13 cellular contexts compared by ENCODE assay signal in the genomic region with DNA sequence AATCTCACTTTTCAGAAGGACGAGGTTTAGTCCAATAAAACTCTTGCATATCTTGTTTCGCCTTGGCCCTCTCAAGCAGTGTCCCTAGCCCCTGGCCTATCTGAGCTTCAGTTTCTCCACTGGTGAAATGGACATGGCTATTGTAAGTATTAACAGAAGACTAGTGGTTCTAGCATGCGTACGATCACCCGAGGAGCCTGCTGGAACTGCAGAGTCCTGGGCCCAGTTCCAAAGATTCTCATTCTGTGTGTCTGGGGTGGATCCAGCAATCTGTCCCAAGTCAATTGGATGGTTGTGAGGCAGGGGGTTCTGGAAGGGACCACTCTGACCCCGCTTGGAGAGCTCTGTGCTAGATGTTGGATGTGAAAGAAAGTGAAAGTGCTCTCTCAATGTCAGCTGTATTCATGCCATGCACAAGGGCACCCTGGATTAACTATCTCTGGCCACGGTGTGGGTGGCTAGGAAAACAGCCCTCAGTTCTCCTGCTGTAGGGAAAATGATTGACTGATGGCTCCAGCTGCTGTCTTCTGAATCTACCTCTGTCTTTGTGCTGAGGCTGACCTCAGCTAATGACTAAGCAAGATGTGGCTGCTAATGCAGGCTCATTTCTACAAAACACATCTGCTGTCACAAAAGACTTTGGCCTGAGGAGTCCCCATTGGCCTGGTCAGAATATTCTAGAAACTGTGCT. TPM values are rescaled to one million over a fixed set of nuclear protein-coding genes. Genes with fewer than 3 reads are reported as not detected.
A peak's percentile ranks its signal among the peaks of the same experiment; 100 is the strongest.
DNase-seq lines count a peak whose midpoint lies in the region; ATAC-seq and TF ChIP-seq lines count a peak whose summit lies in the region.
"Had no signal": no experiment of that assay in that cellular context is flagged by ENCODE, and none has a peak within 500 bp of the region (broad histone marks: within the 10 kb centered on the region; RNA-seq: fewer than 3 reads in every experiment).

No MANE protein-coding gene starts in this region.

- WGBS in heart left ventricle, 4 donors: 49 to 52% (median 50%) methylated on average over 7 of the region's 7 CpGs
- WGBS in endodermal cell (ENCODE audit: insufficient coverage in 1 of 2, insufficient read length in 1 of 2), 2 experiments: 90 to 93% methylated on average over 6 to 7 of the region's 7 CpGs

- peaks cover 29% of the 10 kb centered on the region for H3K27me3 Mint-ChIP-seq in activated naive CD4-positive, alpha-beta T cell treated with anti-CD3 and anti-CD28 coated beads, Interleukin-2, amount 10 ng/mL, durations not matched to agents 7 days and 5 days
- peaks cover 7% of the 10 kb centered on the region for H3K27me3 Mint-ChIP-seq in activated T-helper 2 cell treated with anti-CD3 and anti-CD28 coated beads, Interferon-gamma antibody, Interleukin-2, Interleukin-4, amounts not matched to agents 10 μg/mL and 5 μg/mL and 100 μg/mL, durations not matched to agents 14 hours and 24 hours and 36 hours (ENCODE audit: low read depth)
- H3K27me3 Mint-ChIP-seq in endodermal cell (ENCODE audit: insufficient read depth): no peaks in the 10 kb centered on the region
- H3K27me3 Mint-ChIP-seq: CD4-positive, CD25-positive, alpha-beta regulatory T cell had no signal

- H3K4me1 ChIP-seq in heart left ventricle (peaks cover 3 to 54% (median 47%) of the 10 kb centered on the region in 12 donors), endodermal cell (ENCODE audit: control insufficient read depth, insufficient read depth, low read length) (peaks cover 10% of the 10 kb centered on the region)

- peak; percentile 12 for DNase-seq in G401 (ENCODE audit: low spot score)
- peak; percentile 28 for DNase-seq in RPMI7951 (ENCODE audit: low read depth)
- DNase-seq in heart left ventricle: peak in 1 of 5 donors; percentile 36
- peak; percentile 41 for DNase-seq in skeletal muscle cell (ENCODE audit: low read depth)
- DNase-seq in activated naive CD4-positive, alpha-beta T cell treated with anti-CD3 and anti-CD28 coated beads, Interleukin-2, amount 10 ng/mL, durations not matched to agents 7 days and 5 days: no peak
- DNase-seq in activated T-helper 2 cell treated with anti-CD3 and anti-CD28 coated beads, Interferon-gamma antibody, Interleukin-2, Interleukin-4, amounts not matched to agents 10 μg/mL and 5 μg/mL and 100 μg/mL, durations not matched to agents 14 hours and 24 hours and 36 hours (ENCODE audit: low spot score): no peak
- no peak for DNase-seq in endodermal cell
- DNase-seq: activated CD8-positive, alpha-beta memory T cell treated with anti-CD3 and anti-CD28 coated beads for 24 hours; CD4-positive, CD25-positive, alpha-beta regulatory T cell; HCEC 1CT; stimulated activated CD4-positive, alpha-beta T cell treated with anti-CD3 and anti-CD28 coated beads, Interleukin-4, amount 100 ng/mL, for 4 hours had no signal

- no peaks in the 10 kb centered on the region for H3K9me3 ChIP-seq in heart left ventricle
- peaks cover under 1% of the 10 kb centered on the region for H3K9me3 ChIP-seq in endodermal cell (ENCODE audit: control insufficient read depth, low read length)

- CTCF ChIA-PET in activated naive CD4-positive, alpha-beta T cell treated with anti-CD3 and anti-CD28 coated beads, Interleukin-2, amount 10 ng/mL, durations not matched to agents 7 days and 5 days (lab: Charles Lee): interaction anchor here (0.6 kb wide), 1 partner anchor 63 kb away, joined by 3 read pairs; no protein-coding TSS in a partner anchor

- in situ Hi-C loops in G401 (cut with HindIII; ENCODE audit: low sequenced_read_pairs): no loop called here

- peak; percentile 39 to 55 (median 46) for ATAC-seq in heart left ventricle
- no peak for ATAC-seq in GM18867 (IDR thresholded peaks at IDR 0.05; ENCODE audit: unreplicated experiment)

- no peak overlapping the region for H3K27ac Mint-ChIP-seq in activated naive CD4-positive, alpha-beta T cell treated with anti-CD3 and anti-CD28 coated beads, Interleukin-2, amount 10 ng/mL, durations not matched to agents 7 days and 5 days
- no peak overlapping the region for H3K27ac Mint-ChIP-seq in activated T-helper 2 cell treated with anti-CD3 and anti-CD28 coated beads, Interferon-gamma antibody, Interleukin-2, Interleukin-4, amounts not matched to agents 10 μg/mL and 5 μg/mL and 100 μg/mL, durations not matched to agents 14 hours and 24 hours and 36 hours
- H3K27ac Mint-ChIP-seq in endodermal cell: no peak overlapping the region
- H3K27ac Mint-ChIP-seq: activated naive CD8-positive, alpha-beta T cell; CD4-positive, CD25-positive, alpha-beta regulatory T cell had no signal

- H3K4me3 ChIP-seq in heart left ventricle (peak overlapping the region in 10 of 12 donors; percentile 0 to 46 (median 36)), skeletal muscle cell (ENCODE audit: low read depth, low read length) (peak overlapping the region; percentile 14), endodermal cell (ENCODE audit: low read length) (no peak overlapping the region)

- H3K27me3 ChIP-seq in heart left ventricle: no peaks in the 10 kb centered on the region
- no peaks in the 10 kb centered on the region for H3K27me3 ChIP-seq in endodermal cell (ENCODE audit: control insufficient read depth, insufficient read depth, low read length, poor library complexity, severe bottlenecking)

- TF ChIP-seq POLR2A in heart left ventricle (IDR thresholded peaks at IDR 0.05): no peak

- H3K4me3 Mint-ChIP-seq in activated naive CD4-positive, alpha-beta T cell treated with anti-CD3 and anti-CD28 coated beads, Interleukin-2, amount 10 ng/mL, durations not matched to agents 7 days and 5 days: no peak overlapping the region
- no peak overlapping the region for H3K4me3 Mint-ChIP-seq in activated T-helper 2 cell treated with anti-CD3 and anti-CD28 coated beads, Interferon-gamma antibody, Interleukin-2, Interleukin-4, amounts not matched to agents 10 μg/mL and 5 μg/mL and 100 μg/mL, durations not matched to agents 14 hours and 24 hours and 36 hours (ENCODE audit: low read depth)
- H3K4me3 Mint-ChIP-seq in endodermal cell: no peak overlapping the region
- H3K4me3 Mint-ChIP-seq: activated naive CD8-positive, alpha-beta T cell had no signal

- intact Hi-C loops in heart left ventricle (cut with DNase I): loop anchor here in 4 of 10 donors (2.0 to 5.0 kb wide), 3 partner anchors 15 to 82 kb away; a partner anchor contains a TSS
- intact Hi-C loops in activated T-helper 2 cell treated with anti-CD3 and anti-CD28 coated beads, Interferon-gamma antibody, Interleukin-2, Interleukin-4, amounts not matched to agents 10 μg/mL and 5 μg/mL and 100 μg/mL, durations not matched to agents 14 hours and 24 hours and 36 hours (cut with micrococcal nuclease): no loop called here

- H3K36me3 ChIP-seq in heart left ventricle (no peaks in the 10 kb centered on the region), endodermal cell (ENCODE audit: control insufficient read depth, insufficient read depth, low read length) (no peaks in the 10 kb centered on the region)

- TF ChIP-seq CTCF in heart left ventricle (IDR thresholded peaks at IDR 0.05) (no peak), endodermal cell (conservative IDR thresholded peaks at IDR 0.05) (no peak)

- H3K9me3 Mint-ChIP-seq in activated naive CD4-positive, alpha-beta T cell treated with anti-CD3 and anti-CD28 coated beads, Interleukin-2, amount 10 ng/mL, durations not matched to agents 7 days and 5 days: peaks cover 1% of the 10 kb centered on the region
- H3K9me3 Mint-ChIP-seq in activated T-helper 2 cell treated with anti-CD3 and anti-CD28 coated beads, Interferon-gamma antibody, Interleukin-2, Interleukin-4, amounts not matched to agents 10 μg/mL and 5 μg/mL and 100 μg/mL, durations not matched to agents 14 hours and 24 hours and 36 hours: no peaks in the 10 kb centered on the region
- H3K9me3 Mint-ChIP-seq in endodermal cell: no peaks in the 10 kb centered on the region
- H3K9me3 Mint-ChIP-seq: CD4-positive, CD25-positive, alpha-beta regulatory T cell had no signal

- H3K9ac ChIP-seq in endodermal cell (ENCODE audit: extremely low read depth, low read length, poor library complexity, severe bottlenecking): no peak overlapping the region

- peak overlapping the region in 11 of 12 donors; percentile 3 to 85 (median 81) for H3K27ac ChIP-seq in heart left ventricle
- H3K27ac ChIP-seq in endodermal cell (ENCODE audit: low read depth, low read length): no peak overlapping the region

- peaks cover 6% of the 10 kb centered on the region for H3K4me1 Mint-ChIP-seq in activated naive CD4-positive, alpha-beta T cell treated with anti-CD3 and anti-CD28 coated beads, Interleukin-2, amount 10 ng/mL, durations not matched to agents 7 days and 5 days
- peaks cover 14% of the 10 kb centered on the region for H3K4me1 Mint-ChIP-seq in activated T-helper 2 cell treated with anti-CD3 and anti-CD28 coated beads, Interferon-gamma antibody, Interleukin-2, Interleukin-4, amounts not matched to agents 10 μg/mL and 5 μg/mL and 100 μg/mL, durations not matched to agents 14 hours and 24 hours and 36 hours (ENCODE audit: low read depth)
- H3K4me1 Mint-ChIP-seq in endodermal cell: peaks cover 46% of the 10 kb centered on the region

- H3K36me3 Mint-ChIP-seq in activated naive CD4-positive, alpha-beta T cell treated with anti-CD3 and anti-CD28 coated beads, Interleukin-2, amount 10 ng/mL, durations not matched to agents 7 days and 5 days: no peaks in the 10 kb centered on the region
- no peaks in the 10 kb centered on the region for H3K36me3 Mint-ChIP-seq in activated T-helper 2 cell treated with anti-CD3 and anti-CD28 coated beads, Interferon-gamma antibody, Interleukin-2, Interleukin-4, amounts not matched to agents 10 μg/mL and 5 μg/mL and 100 μg/mL, durations not matched to agents 14 hours and 24 hours and 36 hours (ENCODE audit: low read depth)
- H3K36me3 Mint-ChIP-seq in endodermal cell (ENCODE audit: low read depth): no peaks in the 10 kb centered on the region
- H3K36me3 Mint-ChIP-seq: activated naive CD8-positive, alpha-beta T cell; CD4-positive, CD25-positive, alpha-beta regulatory T cell had no signal

RNA-seq across cellular contexts. Expression of a gene that starts 1.9 kb away (rescaled TPM):
- not detected in 2 replicates for total RNA-seq in G401 (2014; rRNA removed; shearing (Covaris generic))
- total RNA-seq in RPMI7951 (2014; rRNA removed; shearing (Covaris generic)): 0.20 TPM in 1 of 2 replicates, not detected in the other
- total RNA-seq in heart left ventricle: 10 to 100 TPM in 1 of 9 donors, 1 to 10 TPM in 6, under 1 TPM in 2; 0.58 to 23.8 (median 1.8) TPM
- polyA plus RNA-seq in heart left ventricle: 1 to 10 TPM in 1 of 2 donors, under 1 TPM in 1; 0.86 to 2.6 TPM
- total RNA-seq in activated T-helper 2 cell treated with anti-CD3 and anti-CD28 coated beads, Interferon-gamma antibody, Interleukin-2, Interleukin-4, amounts not matched to agents 10 μg/mL and 5 μg/mL and 100 μg/mL, durations not matched to agents 14 hours and 24 hours and 36 hours: not detected in 2 replicates
- total RNA-seq in endodermal cell: 1 to 10 TPM; 2.4 to 5.3 TPM
- polyA plus RNA-seq in endodermal cell (2013, experiment 1 of 2): 0.53 TPM
- polyA plus RNA-seq in endodermal cell (2013, experiment 2 of 2): 0.25 TPM
- total RNA-seq: CD4-positive, CD25-positive, alpha-beta regulatory T cell had no signal

RNA-seq across cellular contexts. Expression of a gene that starts 16.5 kb away (rescaled TPM):
- not detected in 2 replicates for total RNA-seq in G401 (2014; rRNA removed; shearing (Covaris generic))
- 3.8 and 5.6 TPM in 2 replicates for total RNA-seq in RPMI7951 (2014; rRNA removed; shearing (Covaris generic))
- total RNA-seq in heart left ventricle: 10 to 100 TPM in 6 of 9 donors, 1 to 10 TPM in 3; 9.7 to 17.5 (median 11.5) TPM
- 10 to 100 TPM in 1 of 2 donors, 1 to 10 TPM in 1; 5.0 to 14.2 TPM for polyA plus RNA-seq in heart left ventricle
- 5.5 and 6.3 TPM in 2 replicates for total RNA-seq in activated T-helper 2 cell treated with anti-CD3 and anti-CD28 coated beads, Interferon-gamma antibody, Interleukin-2, Interleukin-4, amounts not matched to agents 10 μg/mL and 5 μg/mL and 100 μg/mL, durations not matched to agents 14 hours and 24 hours and 36 hours
- 10 to 100 TPM in 1 of 2 donors, 1 to 10 TPM in 1; 7.8 to 11.8 TPM for total RNA-seq in endodermal cell
- 2.1 TPM for polyA plus RNA-seq in endodermal cell (2013, experiment 1 of 2)
- polyA plus RNA-seq in endodermal cell (2013, experiment 2 of 2): 1.9 TPM

RNA-seq across cellular contexts. Expression of a gene that starts 36.4 kb away (rescaled TPM):
- total RNA-seq in G401 (2014; rRNA removed; shearing (Covaris generic)): not detected in 2 replicates
- total RNA-seq in RPMI7951 (2014; rRNA removed; shearing (Covaris generic)): not detected in 2 replicates
- total RNA-seq in heart left ventricle: 1 to 10 TPM in 1 of 9 donors, under 1 TPM in 5, not detected in 3; 0.22 to 4.4 (median 0.39) TPM
- polyA plus RNA-seq in heart left ventricle: under 1 TPM; 0.12 to 0.19 TPM
- total RNA-seq in activated T-helper 2 cell treated with anti-CD3 and anti-CD28 coated beads, Interferon-gamma antibody, Interleukin-2, Interleukin-4, amounts not matched to agents 10 μg/mL and 5 μg/mL and 100 μg/mL, durations not matched to agents 14 hours and 24 hours and 36 hours: 6.8 TPM in 2 replicates
- 1 to 10 TPM; 2.2 to 2.5 TPM for total RNA-seq in endodermal cell
- 0.43 TPM for polyA plus RNA-seq in endodermal cell (2013, experiment 1 of 2)
- 0.75 TPM for polyA plus RNA-seq in endodermal cell (2013, experiment 2 of 2)

Comparison
In these comparisons a context has a peak if more than half of its experiments do, and no peak if none do; other contexts are left out.
1. DNase-seq: peak in G401 (single experiment), RPMI7951 (single experiment) and skeletal muscle cell (single experiment); none in activated naive CD4-positive, alpha-beta T cell treated with anti-CD3 and anti-CD28 coated beads, Interleukin-2, amount 10 ng/mL, durations not matched to agents 7 days and 5 days (single experiment), activated T-helper 2 cell treated with anti-CD3 and anti-CD28 coated beads, Interferon-gamma antibody, Interleukin-2, Interleukin-4, amounts not matched to agents 10 μg/mL and 5 μg/mL and 100 μg/mL, durations not matched to agents 14 hours and 24 hours and 36 hours (single experiment) and endodermal cell (single experiment).